In the genomic region with DNA sequence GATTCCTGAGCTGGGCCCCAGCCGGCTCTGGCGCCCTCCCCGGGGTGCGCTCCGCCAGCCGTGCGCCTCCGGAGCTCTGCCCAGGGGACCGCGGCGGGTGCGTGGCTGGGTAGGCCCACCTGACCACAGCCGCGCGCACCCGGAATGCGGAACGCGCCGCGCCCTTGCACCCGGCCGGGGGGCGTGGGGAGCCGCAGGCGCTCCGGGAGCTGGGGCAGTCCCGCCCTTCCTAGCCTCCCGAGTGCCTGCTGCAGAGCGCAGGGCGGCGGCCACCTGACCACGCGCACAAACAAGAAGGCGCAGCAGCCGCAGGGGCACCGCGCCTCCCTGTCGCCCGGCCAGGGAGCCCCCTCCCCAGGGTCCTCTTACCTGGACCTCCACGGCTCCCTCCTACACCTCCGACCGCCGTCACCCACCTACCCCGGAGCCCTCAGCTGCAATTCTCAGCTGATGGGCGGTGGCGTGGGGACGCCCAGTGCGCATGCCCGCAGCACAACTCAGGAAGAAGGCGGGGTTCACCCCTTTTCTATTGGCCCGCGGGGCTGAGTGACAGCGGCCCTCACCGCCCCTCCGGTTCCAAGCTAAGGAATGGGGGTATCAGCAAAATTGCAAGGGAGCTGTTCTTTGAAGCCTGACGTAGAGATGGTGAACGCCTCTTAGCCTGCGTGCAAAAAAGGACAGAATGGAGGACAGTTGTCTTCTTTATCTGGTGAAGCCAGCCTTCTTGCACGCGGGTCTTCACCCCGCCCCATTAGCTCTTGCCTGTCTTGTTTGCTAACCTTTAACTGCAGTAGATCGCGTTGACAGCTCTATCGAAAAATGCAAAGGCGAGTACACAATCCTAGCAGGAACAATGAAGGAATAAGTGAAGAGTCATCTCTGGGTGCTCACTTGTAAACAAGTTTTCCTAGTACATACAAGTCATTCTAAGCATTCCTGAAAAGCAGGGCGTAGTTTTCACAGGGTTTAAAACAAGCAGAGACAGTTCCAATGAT, we compare ENCODE assay signal across 1 cellular context.
A peak's percentile ranks its signal among the peaks of the same experiment; 100 is the strongest.
TF ChIP-seq lines count a peak whose summit lies in the region.

A gene with protein sequence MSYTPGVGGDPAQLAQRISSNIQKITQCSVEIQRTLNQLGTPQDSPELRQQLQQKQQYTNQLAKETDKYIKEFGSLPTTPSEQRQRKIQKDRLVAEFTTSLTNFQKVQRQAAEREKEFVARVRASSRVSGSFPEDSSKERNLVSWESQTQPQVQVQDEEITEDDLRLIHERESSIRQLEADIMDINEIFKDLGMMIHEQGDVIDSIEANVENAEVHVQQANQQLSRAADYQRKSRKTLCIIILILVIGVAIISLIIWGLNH (minus strand): TSS at position 479 of the 995 bp plus-strand sequence. CDS start 9,586 bp downstream, outside the sequence.

TF ChIP-seq in neural cell, 6 proteins besides CTCF, POLR2A, EP300 and RAD21:
- TF ChIP-seq POLR2AphosphoS5 (IDR thresholded peaks at IDR 0.05) = peak; percentile 91
- TF ChIP-seq SMC3 (conservative IDR thresholded peaks at IDR 0.05; ENCODE audit: poor library complexity) = peak; percentile 33
- peak; percentile 37 for TF ChIP-seq TAF1 (IDR thresholded peaks at IDR 0.05; ENCODE audit: low read depth)
- TF ChIP-seq MXI1 (conservative IDR thresholded peaks at IDR 0.05; ENCODE audit: poor library complexity, severe bottlenecking) = peak; percentile 86
- TF ChIP-seq, protein P1, sequence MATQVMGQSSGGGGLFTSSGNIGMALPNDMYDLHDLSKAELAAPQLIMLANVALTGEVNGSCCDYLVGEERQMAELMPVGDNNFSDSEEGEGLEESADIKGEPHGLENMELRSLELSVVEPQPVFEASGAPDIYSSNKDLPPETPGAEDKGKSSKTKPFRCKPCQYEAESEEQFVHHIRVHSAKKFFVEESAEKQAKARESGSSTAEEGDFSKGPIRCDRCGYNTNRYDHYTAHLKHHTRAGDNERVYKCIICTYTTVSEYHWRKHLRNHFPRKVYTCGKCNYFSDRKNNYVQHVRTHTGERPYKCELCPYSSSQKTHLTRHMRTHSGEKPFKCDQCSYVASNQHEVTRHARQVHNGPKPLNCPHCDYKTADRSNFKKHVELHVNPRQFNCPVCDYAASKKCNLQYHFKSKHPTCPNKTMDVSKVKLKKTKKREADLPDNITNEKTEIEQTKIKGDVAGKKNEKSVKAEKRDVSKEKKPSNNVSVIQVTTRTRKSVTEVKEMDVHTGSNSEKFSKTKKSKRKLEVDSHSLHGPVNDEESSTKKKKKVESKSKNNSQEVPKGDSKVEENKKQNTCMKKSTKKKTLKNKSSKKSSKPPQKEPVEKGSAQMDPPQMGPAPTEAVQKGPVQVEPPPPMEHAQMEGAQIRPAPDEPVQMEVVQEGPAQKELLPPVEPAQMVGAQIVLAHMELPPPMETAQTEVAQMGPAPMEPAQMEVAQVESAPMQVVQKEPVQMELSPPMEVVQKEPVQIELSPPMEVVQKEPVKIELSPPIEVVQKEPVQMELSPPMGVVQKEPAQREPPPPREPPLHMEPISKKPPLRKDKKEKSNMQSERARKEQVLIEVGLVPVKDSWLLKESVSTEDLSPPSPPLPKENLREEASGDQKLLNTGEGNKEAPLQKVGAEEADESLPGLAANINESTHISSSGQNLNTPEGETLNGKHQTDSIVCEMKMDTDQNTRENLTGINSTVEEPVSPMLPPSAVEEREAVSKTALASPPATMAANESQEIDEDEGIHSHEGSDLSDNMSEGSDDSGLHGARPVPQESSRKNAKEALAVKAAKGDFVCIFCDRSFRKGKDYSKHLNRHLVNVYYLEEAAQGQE (IDR thresholded peaks at IDR 0.05; ENCODE audit: borderline replicate concordance) = peak; percentile 85
- no peak for TF ChIP-seq EZH2 (IDR thresholded peaks at IDR 0.05; ENCODE audit: borderline replicate concordance, insufficient read depth, low read length, poor library complexity, severe bottlenecking)
